In the genomic region with DNA sequence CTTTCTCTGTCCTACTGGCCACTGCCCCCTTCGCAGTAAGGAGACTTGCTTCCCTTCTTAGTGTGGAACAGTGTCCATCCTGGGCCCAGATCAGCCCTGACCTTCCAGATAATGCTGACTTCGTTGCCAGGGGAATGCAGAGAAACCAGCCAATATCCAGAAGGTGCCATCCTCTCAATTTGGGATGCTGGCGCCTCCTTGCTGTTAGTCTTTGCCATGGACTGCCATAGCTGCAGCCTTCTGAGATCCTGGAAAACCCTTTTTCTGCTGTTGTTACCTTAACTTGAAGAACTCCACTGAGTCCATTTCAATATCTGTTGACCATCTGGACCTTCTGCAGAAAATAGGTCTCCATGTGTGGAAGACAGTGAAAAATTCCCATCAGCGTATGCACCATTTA, we compare ENCODE assay signal across 1 cellular context.
TF ChIP-seq lines count a peak whose summit lies in the region.

No MANE protein-coding gene starts in this region.

TF ChIP-seq in GM23338, 12 proteins besides CTCF, POLR2A, EP300 and RAD21 (continued from another document):
- TF ChIP-seq ZNF462 (CRISPR knock-in tag; IDR thresholded peaks at IDR 0.05) (no peak), ZNF114 (CRISPR knock-in tag; IDR thresholded peaks at IDR 0.05) (no peak), ZNF331 (CRISPR knock-in tag; IDR thresholded peaks at IDR 0.05; ENCODE audit: low read depth) (no peak)
